ENCODE assay signal across 29 cellular contexts in genomic region chr17:79165296-79165695, GRCh38.
"Had no signal": no experiment of that assay in that cellular context is flagged by ENCODE, and none has a peak within 500 bp of the region (broad histone marks: within the 10 kb centered on the region; RNA-seq: fewer than 3 reads in every experiment).

No MANE protein-coding gene starts in this region.

- H3K4me3 ChIP-seq: adrenal gland, body of pancreas, esophagus muscularis mucosa, gastrocnemius medialis, heart left ventricle had no signal

- H3K36me3 ChIP-seq: adrenal gland, esophagus muscularis mucosa, gastrocnemius medialis, heart left ventricle had no signal

- H3K4me1 ChIP-seq: adrenal gland, body of pancreas, esophagus muscularis mucosa, foreskin keratinocyte, gastrocnemius medialis had no signal

- DNase-seq: activated CD4-positive, alpha-beta memory T cell treated with anti-CD3 and anti-CD28 coated beads for 36 hours; activated CD4-positive, alpha-beta T cell treated with anti-CD3 and anti-CD28 coated beads for 36 hours; activated CD4-positive, alpha-beta T cell treated with anti-CD3 and anti-CD28 coated beads, Interleukin-2, amount 10 ng/mL, durations not matched to agents 24 days and 14 days; activated CD4-positive, CD25-positive, alpha-beta regulatory T cell; activated CD4-positive, CD25-positive, alpha-beta regulatory T cell treated with anti-CD3 and anti-CD28 coated beads, Interleukin-2, amount 50 U/mL, for 72 hours; activated CD8-positive, alpha-beta memory T cell treated with anti-CD3 and anti-CD28 coated beads, Interleukin-2, amount 10 ng/mL, durations not matched to agents 7 days and 5 days; activated CD8-positive, alpha-beta memory T cell treated with anti-CD3 and anti-CD28 coated beads, Interleukin-2, amount 50 U/mL, for 4 hours; activated CD8-positive, alpha-beta T cell treated with anti-CD3 and anti-CD28 coated beads, Interleukin-2, amount 10 ng/mL, durations not matched to agents 7 days and 5 days; activated effector memory CD4-positive, alpha-beta T cell treated with anti-CD3 and anti-CD28 coated beads, Interleukin-2, amount 50 U/mL, for 16 hours; activated naive CD4-positive, alpha-beta T cell treated with anti-CD3 and anti-CD28 coated beads for 36 hours; activated naive CD8-positive, alpha-beta T cell treated with anti-CD3 and anti-CD28 coated beads for 36 hours; activated naive CD8-positive, alpha-beta T cell treated with anti-CD3 and anti-CD28 coated beads, Interleukin-2, amount 50 U/mL, for 24 hours; activated T-cell treated with anti-CD3 and anti-CD28 coated beads, Interleukin-2, amount 50 U/mL, for 1 hour; activated T-cell treated with anti-CD3 and anti-CD28 coated beads, Interleukin-2, amount 50 U/mL, for 48 hours; adrenal gland; amygdala; aorta; body of pancreas; caudate nucleus; cortex of kidney; dermis blood vessel endothelial cell; effector CD4-positive, alpha-beta T cell; effector memory CD8-positive, alpha-beta T cell; erythroblast; foreskin keratinocyte; gastrocnemius medialis; glutamatergic neuron; heart left ventricle had no signal

- H3K9me3 ChIP-seq: adrenal gland, body of pancreas, esophagus muscularis mucosa, gastrocnemius medialis, heart left ventricle had no signal
